Comparison of ENCODE assay signal across 1 cellular context in the genomic region with DNA sequence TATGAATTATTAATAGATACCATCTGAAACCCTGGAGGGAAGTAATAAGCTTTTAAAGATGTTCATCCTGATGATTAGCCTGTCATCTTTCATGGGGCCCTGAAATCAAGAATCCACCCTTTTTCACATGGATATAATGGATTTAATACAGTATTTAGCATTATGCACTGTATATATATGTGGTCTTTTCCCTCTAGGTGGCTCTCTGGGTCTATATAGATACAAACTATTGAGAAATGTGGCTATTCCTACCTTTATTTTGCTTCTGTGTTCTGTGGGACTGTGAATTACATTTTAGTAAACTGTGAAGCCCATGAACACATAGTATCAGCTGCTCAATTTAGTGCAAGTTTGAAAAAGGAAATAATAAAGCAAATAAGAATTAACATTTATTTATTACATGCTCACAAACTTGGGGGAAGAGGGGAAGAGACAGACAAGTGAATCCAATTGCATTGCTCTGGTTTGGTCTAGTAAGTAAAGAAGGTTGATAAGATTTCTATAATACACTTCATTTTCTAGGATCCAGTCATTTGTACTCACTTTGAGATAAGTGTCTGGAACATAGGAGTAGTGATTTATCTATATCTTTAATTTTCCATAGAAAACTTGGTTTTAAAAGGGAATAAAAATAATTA.
TF ChIP-seq lines count a peak whose summit lies in the region.

No MANE protein-coding gene starts in this region.

TF ChIP-seq in GM23338, 12 proteins besides CTCF, POLR2A, EP300 and RAD21 (continued from another document):
- TF ChIP-seq ZNF462 (CRISPR knock-in tag; IDR thresholded peaks at IDR 0.05) (no peak), NANOG (IDR thresholded peaks at IDR 0.05; ENCODE audit: borderline replicate concordance) (no peak), ZNF331 (CRISPR knock-in tag; IDR thresholded peaks at IDR 0.05; ENCODE audit: low read depth) (no peak), CREB1 (CRISPR knock-in tag; IDR thresholded peaks at IDR 0.05; ENCODE audit: low read depth) (no peak), STAT1 (IDR thresholded peaks at IDR 0.05; ENCODE audit: unreplicated experiment) (no peak), POLR2AphosphoS5 (IDR thresholded peaks at IDR 0.05; ENCODE audit: low read depth) (no peak)
- TF ChIP-seq, protein P1, sequence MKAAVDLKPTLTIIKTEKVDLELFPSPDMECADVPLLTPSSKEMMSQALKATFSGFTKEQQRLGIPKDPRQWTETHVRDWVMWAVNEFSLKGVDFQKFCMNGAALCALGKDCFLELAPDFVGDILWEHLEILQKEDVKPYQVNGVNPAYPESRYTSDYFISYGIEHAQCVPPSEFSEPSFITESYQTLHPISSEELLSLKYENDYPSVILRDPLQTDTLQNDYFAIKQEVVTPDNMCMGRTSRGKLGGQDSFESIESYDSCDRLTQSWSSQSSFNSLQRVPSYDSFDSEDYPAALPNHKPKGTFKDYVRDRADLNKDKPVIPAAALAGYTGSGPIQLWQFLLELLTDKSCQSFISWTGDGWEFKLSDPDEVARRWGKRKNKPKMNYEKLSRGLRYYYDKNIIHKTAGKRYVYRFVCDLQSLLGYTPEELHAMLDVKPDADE (IDR thresholded peaks at IDR 0.05): no peak
